In genomic region chr2:62506421-62506750, GRCh38 we compare ENCODE assay signal across 1 cellular context.
TF ChIP-seq lines count a peak whose summit lies in the region.

No MANE protein-coding gene starts in this region.

TF ChIP-seq in K562, 482 proteins besides CTCF, POLR2A, EP300 and RAD21 (continued from another document and continues in another):
- TF ChIP-seq CUX1 (CRISPR knock-in tag; IDR thresholded peaks at IDR 0.05): 0 out of 2 replicates have a peak, but pooled peaks have one; percentile 28
- TF ChIP-seq POLR2B (IDR thresholded peaks at IDR 0.05; ENCODE audit: low read depth, partially characterized antibody): peak; percentile 57
- TF ChIP-seq PCBP2 (IDR thresholded peaks at IDR 0.05; ENCODE audit: low read depth, low read length, poor library complexity, severe bottlenecking): no peak
- peak; percentile 22; the same call in 1 of the 2 replicates for TF ChIP-seq MGA (IDR thresholded peaks at IDR 0.05)
- no peak for TF ChIP-seq HMGN3 (IDR thresholded peaks at IDR 0.05; ENCODE audit: borderline replicate concordance, extremely low read depth, insufficient read length, low read depth, low read length)
- TF ChIP-seq BRF2 (IDR thresholded peaks at IDR 0.05; ENCODE audit: borderline replicate concordance, insufficient read depth, insufficient read length): no peak
- TF ChIP-seq FOXK2 (conservative IDR thresholded peaks at IDR 0.05 in 1 of 2, IDR thresholded peaks at IDR 0.05 in 1 of 2; ENCODE audit: low read depth in 2 of 2): 0 out of 4 replicates have a peak, but pooled peaks of 1 of the 2 experiments have one; percentile 39
- 0 out of 4 replicates have a peak, but pooled peaks of 1 of the 2 experiments have one; percentile 3 for TF ChIP-seq NONO (IDR thresholded peaks at IDR 0.05; ENCODE audit: low read depth in 2 of 2, low read length in 1 of 2)
- no peak for TF ChIP-seq RUNX1 (IDR thresholded peaks at IDR 0.05; ENCODE audit: low read depth)
- no peak for TF ChIP-seq GTF2A2 (tag; IDR thresholded peaks at IDR 0.05)
- peak; percentile 92 for TF ChIP-seq TOE1 (IDR thresholded peaks at IDR 0.05; ENCODE audit: borderline replicate concordance)
- TF ChIP-seq TOE1 (CRISPR knock-in tag; IDR thresholded peaks at IDR 0.05; ENCODE audit: borderline replicate concordance, low read depth): no peak
- TF ChIP-seq RAD51 (IDR thresholded peaks at IDR 0.05; ENCODE audit: borderline replicate concordance, low read depth): peak; percentile 79
- TF ChIP-seq TAF1 (IDR thresholded peaks at IDR 0.05; ENCODE audit: control insufficient read depth, extremely low read depth, insufficient read depth, low read length, severe bottlenecking): peak; percentile 32
- TF ChIP-seq PTRF (tag; IDR thresholded peaks at IDR 0.05): no peak
- TF ChIP-seq YBX1 (IDR thresholded peaks at IDR 0.05): no peak
- peak; percentile 52 for TF ChIP-seq TAF9B (IDR thresholded peaks at IDR 0.05; ENCODE audit: partially characterized antibody)
- 0 out of 2 replicates have a peak, but pooled peaks have one; percentile 50 for TF ChIP-seq MITF (IDR thresholded peaks at IDR 0.05)
- peak; percentile 58; the same call in 1 of the 2 replicates for TF ChIP-seq ZBTB40 (IDR thresholded peaks at IDR 0.05)
- TF ChIP-seq ZBTB40 (CRISPR knock-in tag; IDR thresholded peaks at IDR 0.05): no peak
